In the genomic region with DNA sequence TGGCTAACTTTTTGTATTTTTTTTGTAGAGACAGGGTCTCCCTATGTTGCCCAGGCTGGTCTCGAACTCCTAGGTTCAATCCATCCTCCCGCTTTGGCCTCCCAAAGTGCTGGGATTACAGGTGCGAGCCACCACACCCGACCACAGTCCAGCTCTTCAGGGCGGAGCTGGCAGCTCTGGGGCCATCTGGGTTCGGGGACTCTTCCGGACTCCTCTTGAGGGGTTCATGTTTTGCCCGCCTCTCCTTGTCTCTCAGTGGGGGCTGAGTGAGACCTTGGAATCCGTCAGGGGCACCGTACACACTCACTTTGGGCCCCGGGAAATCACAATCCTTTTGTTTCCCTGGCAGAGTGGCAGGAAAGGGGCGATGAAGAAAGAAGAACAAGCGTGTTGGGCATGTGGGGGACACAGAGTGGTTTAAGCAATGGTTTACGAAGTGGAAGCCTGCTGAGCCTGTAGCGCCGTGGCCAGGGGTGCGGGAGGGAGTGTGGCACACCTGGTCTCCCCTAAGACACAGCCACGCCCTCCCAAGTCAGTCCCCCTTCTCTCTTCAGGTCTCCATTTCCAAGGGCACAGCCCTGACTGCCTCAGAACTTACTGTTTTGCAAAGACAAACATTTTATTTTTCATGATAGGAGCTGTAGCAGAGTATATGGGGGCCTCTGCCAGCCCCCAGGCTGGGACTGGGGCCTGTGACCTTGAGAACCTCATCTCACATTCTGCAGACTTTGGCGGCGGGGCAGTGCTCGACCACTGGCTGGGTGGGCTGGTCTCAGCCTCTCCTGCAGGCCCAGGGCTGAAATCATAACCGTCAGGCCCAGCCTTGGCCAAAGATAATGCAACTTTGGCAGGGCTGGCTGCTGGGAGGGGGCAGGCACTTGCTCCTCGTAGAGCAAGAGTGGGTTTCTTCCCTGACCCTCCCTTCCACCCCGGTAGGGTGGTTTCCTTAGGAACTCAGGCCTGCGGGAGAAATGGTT, we compare ENCODE assay signal across 10 cellular contexts. TPM values are rescaled to one million over a fixed set of nuclear protein-coding genes. Genes with fewer than 3 reads are reported as not detected.
DNase-seq lines count a peak whose midpoint lies in the region; ATAC-seq and TF ChIP-seq lines count a peak whose summit lies in the region.
"Had no signal": no experiment of that assay in that cellular context is flagged by ENCODE, and none has a peak within 500 bp of the region (broad histone marks: within the 10 kb centered on the region; RNA-seq: fewer than 3 reads in every experiment).

No MANE protein-coding gene starts in this region.

- H4K20me1 ChIP-seq in GM23338 (replicated peaks; ENCODE audit: insufficient read depth) = no peaks in the 10 kb centered on the region

- peak; percentile 44 for ATAC-seq in GM23338
- ATAC-seq in WTC11 = peak; percentile 32
- ATAC-seq in left ventricle myocardium superior = peak; percentile 65
- ATAC-seq in GM18519 (IDR thresholded peaks at IDR 0.05; ENCODE audit: low FRiP score, unreplicated experiment) = no peak

- peaks cover 26% of the 10 kb centered on the region for H3K9me3 Mint-ChIP-seq in GM23338
- peaks cover 15% of the 10 kb centered on the region for H3K9me3 Mint-ChIP-seq in WTC11

- no peaks in the 10 kb centered on the region for H3K9me3 ChIP-seq in MG63
- H3K9me3 ChIP-seq: neutrophil had no signal

- POLR2A ChIA-PET in WTC11 (lab: Charles Lee) = interaction anchor here (0.6 to 1.0 kb wide), 7 partner anchors 8 to 60 kb away, joined by 3 to 12 read pairs (median 4); a partner anchor contains a TSS

- peaks cover 22% of the 10 kb centered on the region for H3K36me3 Mint-ChIP-seq in GM23338 (ENCODE audit: low read depth)
- H3K36me3 Mint-ChIP-seq in WTC11 = peaks cover 20% of the 10 kb centered on the region

- H3K9me2 ChIP-seq in GM23338 (ENCODE audit: insufficient read depth) = no peaks in the 10 kb centered on the region

- TF ChIP-seq CTCF in GM23338 (conservative IDR thresholded peaks at IDR 0.05; ENCODE audit: low read depth in 2 of 2) (no peak), WTC11 (IDR thresholded peaks at IDR 0.05) (no peak)

- H3F3A ChIP-seq in GM23338 (replicated peaks; ENCODE audit: low read depth) = no peaks in the 10 kb centered on the region

- H3K79me2 ChIP-seq in GM23338 (replicated peaks; ENCODE audit: insufficient read depth) = no peaks in the 10 kb centered on the region

- H3K27me3 Mint-ChIP-seq in GM23338 (ENCODE audit: insufficient read depth, low read depth, poor library complexity) (peaks cover 26% of the 10 kb centered on the region), WTC11 (ENCODE audit: low read depth) (peaks cover 6% of the 10 kb centered on the region)

- no peak overlapping the region for H3K27ac ChIP-seq in GM23338 (ENCODE audit: low read depth)
- H3K27ac ChIP-seq: neutrophil had no signal

- no peak overlapping the region for H3K27ac Mint-ChIP-seq in GM23338
- no peak overlapping the region for H3K27ac Mint-ChIP-seq in WTC11

- H3K27me3 ChIP-seq in GM23338 (ENCODE audit: insufficient read depth) (no peaks in the 10 kb centered on the region), MG63 (no peaks in the 10 kb centered on the region)

- CTCF ChIA-PET in WTC11 (lab: Charles Lee) = interaction anchor here (0.6 to 10.1 kb wide), 57 partner anchors 9 to 953 kb away, joined by 3 to 293 read pairs (median 7); a partner anchor contains a TSS

- H3K4me3 ChIP-seq in GM23338 (no peak overlapping the region), MG63 (no peak overlapping the region)

- H3K36me3 ChIP-seq in GM23338 (ENCODE audit: insufficient read depth) (no peaks in the 10 kb centered on the region), MG63 (no peaks in the 10 kb centered on the region)
- H3K36me3 ChIP-seq: neutrophil had no signal

- peaks cover 27% of the 10 kb centered on the region for H3K4me1 Mint-ChIP-seq in GM23338
- peaks cover 34% of the 10 kb centered on the region for H3K4me1 Mint-ChIP-seq in WTC11

- intact Hi-C loops in left ventricle myocardium superior (cut with micrococcal nuclease) = no loop called here

- H2AFZ ChIP-seq in GM23338 = peak overlapping the region; percentile 38; the same call in 1 of the 2 replicates

- peak overlapping the region; percentile 67; the same call in 1 of the 2 replicates for H3K4me2 ChIP-seq in GM23338

- H3K4me1 ChIP-seq in GM23338 (ENCODE audit: insufficient read depth) = peaks cover 18% of the 10 kb centered on the region

- H3K4me3 Mint-ChIP-seq in GM23338 = no peak overlapping the region
- no peak overlapping the region for H3K4me3 Mint-ChIP-seq in WTC11

- DNase-seq in GM23338 (ENCODE audit: low spot score) (no peak), WTC11 (ENCODE audit: low spot score) (no peak), left ventricle myocardium superior (peak; percentile 68), retina (peak; percentile 39), MG63 (no peak), iPS-NIHi7 (ENCODE audit: extremely low spot score) (no peak)
- DNase-seq in activated effector memory CD4-positive, alpha-beta T cell treated with anti-CD3 and anti-CD28 coated beads, Interleukin-2, amount 50 U/mL, for 16 hours = no peak

TF ChIP-seq in GM23338, 12 proteins besides CTCF, POLR2A, EP300 and RAD21 (continues in another document):
- TF ChIP-seq JUNB (IDR thresholded peaks at IDR 0.05; ENCODE audit: unreplicated experiment) (no peak), ZNF114 (CRISPR knock-in tag; IDR thresholded peaks at IDR 0.05) (no peak), STAT1 (IDR thresholded peaks at IDR 0.05; ENCODE audit: unreplicated experiment) (no peak), EZH2phosphoT487 (IDR thresholded peaks at IDR 0.05; ENCODE audit: unreplicated experiment) (no peak), EZH2 (IDR thresholded peaks at IDR 0.05; ENCODE audit: low read depth, unreplicated experiment) (no peak)

TF ChIP-seq in WTC11, 78 proteins besides CTCF, POLR2A, EP300 and RAD21:
- TF ChIP-seq MYBL2 (CRISPR knock-in tag; IDR thresholded peaks at IDR 0.05) = no peak
- TF ChIP-seq, protein P1, sequence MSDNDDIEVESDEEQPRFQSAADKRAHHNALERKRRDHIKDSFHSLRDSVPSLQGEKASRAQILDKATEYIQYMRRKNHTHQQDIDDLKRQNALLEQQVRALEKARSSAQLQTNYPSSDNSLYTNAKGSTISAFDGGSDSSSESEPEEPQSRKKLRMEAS (CRISPR knock-in tag; IDR thresholded peaks at IDR 0.05) = no peak
- TF ChIP-seq JAZF1 (CRISPR knock-in tag; IDR thresholded peaks at IDR 0.05) = no peak
- TF ChIP-seq NFE2L1 (CRISPR knock-in tag; IDR thresholded peaks at IDR 0.05) = no peak
- no peak for TF ChIP-seq ZNF317 (CRISPR knock-in tag; IDR thresholded peaks at IDR 0.05; ENCODE audit: borderline replicate concordance, low read depth)
TF ChIP-seq in WTC11: peak in this region for 0.

RNA-seq across cellular contexts. Expression of a gene that starts 25.9 kb away (rescaled TPM):
- 0.08 and 4.9 TPM in 2 replicates for total RNA-seq in GM23338 (2014; rRNA removed; shearing (Covaris generic))
- 0.31 and 0.64 TPM in 2 replicates for polyA plus RNA-seq in GM23338 (2016; fragmentation: Nextera tagmentation; extraction: Ambion mirVana)
- total RNA-seq in WTC11 (2021) (0.55 to 0.87 TPM (median 0.80 TPM) in 3 replicates), left ventricle myocardium superior (not detected)
- not detected in 2 replicates for total RNA-seq in MG63 (2014; rRNA removed; shearing (Covaris generic); ENCODE audit: low replicate concordance)
- total RNA-seq: fibroblast of villous mesenchyme had no signal

RNA-seq across cellular contexts. Expression of a gene that starts 32.3 kb away (rescaled TPM):
- 78.9 and 87.2 TPM in 2 replicates for total RNA-seq in GM23338 (2014; rRNA removed; shearing (Covaris generic))
- polyA plus RNA-seq in GM23338 (2016; fragmentation: Nextera tagmentation; extraction: Ambion mirVana) = 37.6 and 38.7 TPM in 2 replicates
- total RNA-seq in WTC11 (2021) = 155 to 172 TPM (median 162 TPM) in 3 replicates
- 176 TPM for total RNA-seq in left ventricle myocardium superior
- total RNA-seq in MG63 (2014; rRNA removed; shearing (Covaris generic); ENCODE audit: low replicate concordance) = 7.9 and 12.4 TPM in 2 replicates

RNA-seq across cellular contexts. Expression of a gene that starts 57.8 kb away (rescaled TPM):
- total RNA-seq in GM23338 (2014; rRNA removed; shearing (Covaris generic)) = 258 and 263 TPM in 2 replicates
- polyA plus RNA-seq in GM23338 (2016; fragmentation: Nextera tagmentation; extraction: Ambion mirVana) = 442 and 485 TPM in 2 replicates
- 273 to 307 TPM (median 292 TPM) in 3 replicates for total RNA-seq in WTC11 (2021)
- 1.1 TPM for total RNA-seq in left ventricle myocardium superior
- 138 and 187 TPM in 2 replicates for total RNA-seq in MG63 (2014; rRNA removed; shearing (Covaris generic); ENCODE audit: low replicate concordance)

Comparison
In these comparisons a context has a peak if more than half of its experiments do, and no peak if none do; other contexts are left out.
1. DNase-seq: peak in left ventricle myocardium superior (single experiment) and retina (single experiment); none in GM23338 (single experiment), WTC11 (single experiment), MG63 (single experiment), activated effector memory CD4-positive, alpha-beta T cell treated with anti-CD3 and anti-CD28 coated beads, Interleukin-2, amount 50 U/mL, for 16 hours (single experiment) and iPS-NIHi7 (single experiment).
2. RNA of a gene that starts 57.8 kb away (total RNA-seq): 273 to 307 TPM in WTC11, 258 to 263 TPM in GM23338 and 138 to 187 TPM in MG63; 1.1 TPM in left ventricle myocardium superior (single experiment); every median in the first group is over 10 times any median in the second.